1 cellular context compared by ENCODE assay signal in the genomic region with DNA sequence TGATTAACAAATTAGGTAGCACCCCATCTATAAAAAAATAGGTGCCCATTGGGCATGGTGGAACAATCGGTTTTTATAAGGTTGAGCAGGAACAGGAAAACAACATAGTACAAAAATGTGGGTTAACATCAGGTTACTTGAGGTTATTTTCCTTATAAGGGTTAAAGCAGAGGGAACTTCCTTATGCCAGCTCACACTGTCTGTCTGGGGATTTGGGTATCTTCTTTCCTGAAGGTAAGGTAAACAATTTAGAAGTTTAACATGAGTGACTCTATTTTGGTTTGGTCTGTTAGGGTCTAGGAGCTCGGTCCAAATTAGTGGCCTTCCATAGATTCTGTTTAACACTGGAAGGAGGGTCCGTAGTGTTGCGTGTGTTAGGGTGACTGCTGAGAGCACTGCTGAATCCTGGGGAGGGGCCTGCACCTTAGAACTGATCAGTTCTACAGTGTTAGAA.
TF ChIP-seq lines count a peak whose summit lies in the region.

No MANE protein-coding gene starts in this region.

TF ChIP-seq in GM23338, 12 proteins besides CTCF, POLR2A, EP300 and RAD21 (continued from another document):
- no peak for TF ChIP-seq ZNF462 (CRISPR knock-in tag; IDR thresholded peaks at IDR 0.05)
- TF ChIP-seq ETS1 (IDR thresholded peaks at IDR 0.05) = no peak
- no peak for TF ChIP-seq NANOG (IDR thresholded peaks at IDR 0.05; ENCODE audit: borderline replicate concordance)
- TF ChIP-seq CREB1 (CRISPR knock-in tag; IDR thresholded peaks at IDR 0.05; ENCODE audit: low read depth) = no peak
- no peak for TF ChIP-seq EZH2phosphoT487 (IDR thresholded peaks at IDR 0.05; ENCODE audit: unreplicated experiment)
